Comparison of ENCODE assay signal across 8 cellular contexts in the genomic region with DNA sequence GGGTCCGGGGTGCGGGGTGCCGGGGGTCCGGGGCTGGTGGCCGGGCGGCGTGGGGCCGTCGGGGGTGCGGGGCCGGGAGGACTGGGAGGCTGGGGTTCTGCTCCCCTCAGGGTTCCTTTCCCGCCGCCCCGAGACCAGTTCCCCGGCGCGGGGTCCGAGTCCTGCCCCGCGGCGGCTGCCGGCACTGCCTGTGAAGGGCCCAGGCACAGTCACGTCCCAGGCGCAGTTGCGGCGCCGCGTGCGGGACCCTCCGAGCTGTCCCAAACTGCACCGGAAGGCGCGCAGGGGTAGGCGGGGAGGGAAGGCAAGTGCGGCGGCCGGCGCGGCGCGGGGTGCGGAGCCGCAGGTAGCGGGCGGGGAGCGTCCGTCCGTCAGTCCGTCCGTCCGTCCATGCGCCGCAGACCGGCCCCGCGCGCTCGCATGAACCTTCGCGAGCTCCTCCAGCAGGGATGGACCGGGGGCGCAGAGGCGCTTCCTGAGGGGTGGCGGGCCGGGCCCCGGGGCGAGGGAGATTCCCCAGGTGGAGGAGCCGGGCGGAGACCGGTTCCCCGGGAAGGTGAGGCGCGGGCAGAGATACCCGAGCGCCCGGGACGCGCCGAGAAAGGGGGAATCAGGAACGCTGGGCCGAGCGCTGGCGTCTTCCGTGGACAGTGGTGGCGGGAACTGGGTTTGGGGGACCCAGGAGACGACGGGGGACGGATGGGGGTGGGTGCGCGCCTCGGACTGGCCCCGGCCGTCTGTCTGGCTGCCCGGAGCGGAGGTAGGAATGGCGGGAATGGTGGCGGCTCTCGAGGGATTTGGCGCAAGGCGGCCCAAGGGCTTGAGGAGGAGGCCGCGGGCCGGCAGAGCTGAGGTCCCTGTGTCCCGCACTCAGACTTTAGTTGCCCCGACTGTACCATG. TPM values are rescaled to one million over a fixed set of nuclear protein-coding genes. Genes with fewer than 3 reads are reported as not detected.
DNase-seq lines count a peak whose midpoint lies in the region; ATAC-seq, FAIRE-seq and TF ChIP-seq lines count a peak whose summit lies in the region.

No MANE protein-coding gene starts in this region.

- H3K36me3 ChIP-seq in ectodermal cell (ENCODE audit: control insufficient read depth, insufficient read depth, low read length) (no peaks in the 10 kb centered on the region), urinary bladder (ENCODE audit: insufficient read depth) (no peaks in the 10 kb centered on the region)
- no peaks in the 10 kb centered on the region for H3K36me3 ChIP-seq in naive thymus-derived CD4-positive, alpha-beta T cell (ENCODE audit: control insufficient read depth in 2 of 3, insufficient read depth in 3 of 3, low read length in 3 of 3)

- peaks cover 0 to 5% (median 0%) of the 10 kb centered on the region in 5 donors for H3K27me3 Mint-ChIP-seq in naive thymus-derived CD4-positive, alpha-beta T cell

- H3K27ac ChIP-seq in ectodermal cell (ENCODE audit: insufficient read depth, low read depth, low read length, poor library complexity, severe bottlenecking) (no peak overlapping the region), urinary bladder (ENCODE audit: low read depth) (no peak overlapping the region)
- peak overlapping the region; percentile 56 for H3K27ac ChIP-seq in naive thymus-derived CD4-positive, alpha-beta T cell (ENCODE audit: low read depth, low read length)

- H3K4me3 ChIP-seq in ectodermal cell (ENCODE audit: insufficient read depth, low read depth, low read length) (peak overlapping the region; percentile 30), urinary bladder (ENCODE audit: low read depth, low read length) (peak overlapping the region; percentile 45)
- peak overlapping the region; percentile 30 for H3K4me3 ChIP-seq in naive thymus-derived CD4-positive, alpha-beta T cell (ENCODE audit: low read length)

- FAIRE-seq in H54 (lab: Jason Lieb, UNC) = no peak

- H3K9me3 ChIP-seq in ectodermal cell (ENCODE audit: control insufficient read depth, low read length) = no peaks in the 10 kb centered on the region
- no peaks in the 10 kb centered on the region for H3K9me3 ChIP-seq in naive thymus-derived CD4-positive, alpha-beta T cell (ENCODE audit: control insufficient read depth in 2 of 3, low read length in 3 of 3)

- peaks cover 0 to 4% (median 0%) of the 10 kb centered on the region in 11 donors for H3K9me3 Mint-ChIP-seq in naive thymus-derived CD4-positive, alpha-beta T cell

- H3K4me1 ChIP-seq in ectodermal cell (ENCODE audit: control insufficient read depth, insufficient read depth, low read length) (peaks cover 21% of the 10 kb centered on the region), urinary bladder (ENCODE audit: insufficient read depth) (no peaks in the 10 kb centered on the region)
- H3K4me1 ChIP-seq in naive thymus-derived CD4-positive, alpha-beta T cell (ENCODE audit: control insufficient read depth in 2 of 2, insufficient read depth in 2 of 2, low read length in 2 of 2) = peaks cover 25 to 34% of the 10 kb centered on the region in 2 donors

- intact Hi-C loops in naive thymus-derived CD4-positive, alpha-beta T cell (cut with micrococcal nuclease) = loop anchor here in 1 of 2 donors (1.0 kb wide), 1 partner anchor 10 kb away; no protein-coding TSS in a partner anchor

- peak overlapping the region in 6 of 9 donors; percentile 18 to 95 (median 58) for H3K27ac Mint-ChIP-seq in naive thymus-derived CD4-positive, alpha-beta T cell

- in situ Hi-C loops in KBM-7 (cut with MboI; ENCODE audit: low pct_unique_long_range_greater_than_20kb, low sequenced_read_pairs) = no loop called here

- CTCF ChIA-PET in naive thymus-derived CD4-positive, alpha-beta T cell (lab: Charles Lee) = interaction anchor here (0.5 to 3.4 kb wide), 7 partner anchors 11 to 335 kb away, joined by 3 to 15 read pairs (median 4); no protein-coding TSS in a partner anchor

- 8 to 9% methylated on average over 105 of the region's 105 CpGs for WGBS in ectodermal cell, 2 experiments
- 10% methylated on average over 105 of the region's 105 CpGs for WGBS in urinary bladder

- DNase-seq in activated CD4-positive, CD25-positive, alpha-beta regulatory T cell (lab: John Stamatoyannopoulos, UW) = peak; percentile 26 to 34 (median 30)
- peak in 8 of 9 donors; percentile 37 to 66 (median 52) for DNase-seq in naive thymus-derived CD4-positive, alpha-beta T cell
- no peak for DNase-seq in H54 (ENCODE audit: insufficient read length, low spot score)
- no peak for DNase-seq in KBM-7

- TF ChIP-seq POLR2A in H54 (IDR thresholded peaks at IDR 0.05; ENCODE audit: low read depth, low read length) = no peak

- peaks cover 40% of the 10 kb centered on the region for H3K27me3 ChIP-seq in ectodermal cell (ENCODE audit: control insufficient read depth, insufficient read depth, low read length, poor library complexity, severe bottlenecking)
- H3K27me3 ChIP-seq in naive thymus-derived CD4-positive, alpha-beta T cell (ENCODE audit: control insufficient read depth in 2 of 2, insufficient read depth in 2 of 2, low read length in 2 of 2) = no peaks in the 10 kb centered on the region

- H3K4me3 Mint-ChIP-seq in naive thymus-derived CD4-positive, alpha-beta T cell = peak overlapping the region; percentile 36 to 90 (median 69)

- ATAC-seq in GM19023 (IDR thresholded peaks at IDR 0.05; ENCODE audit: unreplicated experiment) (peak; percentile 8), HG02642 (IDR thresholded peaks at IDR 0.05; ENCODE audit: poor library complexity, unreplicated experiment) (no peak)
- no peak for ATAC-seq in naive thymus-derived CD4-positive, alpha-beta T cell

- peaks cover 35 to 46% (median 42%) of the 10 kb centered on the region in 7 donors for H3K4me1 Mint-ChIP-seq in naive thymus-derived CD4-positive, alpha-beta T cell

- H3K36me3 Mint-ChIP-seq in naive thymus-derived CD4-positive, alpha-beta T cell = no peaks in the 10 kb centered on the region

- POLR2A ChIA-PET in naive thymus-derived CD4-positive, alpha-beta T cell (lab: Charles Lee) = interaction anchor here (0.7 to 1.5 kb wide), 6 partner anchors 10 to 129 kb away, joined by 3 to 8 read pairs (median 3); no protein-coding TSS in a partner anchor

RNA-seq across cellular contexts. Expression of gene ADORA2A, which starts 3.1 kb away (rescaled TPM):
- 2.1 TPM for polyA plus RNA-seq in ectodermal cell (2013, experiment 1 of 4)
- polyA plus RNA-seq in ectodermal cell (2013, experiment 2 of 4) = 2.7 TPM
- 2.4 TPM for polyA plus RNA-seq in ectodermal cell (2013, experiment 3 of 4)
- 2.1 TPM for polyA plus RNA-seq in ectodermal cell (2013, experiment 4 of 4)
- 10 to 100 TPM; 22.5 to 43.7 (median 33.4) TPM for total RNA-seq in naive thymus-derived CD4-positive, alpha-beta T cell
- polyA plus RNA-seq in naive thymus-derived CD4-positive, alpha-beta T cell = 100 to 1,000 TPM in 1 of 2 donors, 10 to 100 TPM in 1; 79.5 to 127 TPM
- 3.6 TPM for total RNA-seq in urinary bladder
- polyA plus RNA-seq in urinary bladder = 2.6 TPM

Comparison
In these comparisons a context has a peak if more than half of its experiments do, and no peak if none do; other contexts are left out.
1. DNase-seq: peak in activated CD4-positive, CD25-positive, alpha-beta regulatory T cell (4 of 4) and naive thymus-derived CD4-positive, alpha-beta T cell (8 of 9); none in H54 (single experiment) and KBM-7 (single experiment).
2. Peak in every context shown above with its lines, with median percentiles within 50 percentile points of each other: H3K4me3 ChIP-seq.